Comparison of ENCODE assay signal across 10 cellular contexts in genomic region chr1:21263052-21263429, GRCh38. TPM values are rescaled to one million over a fixed set of nuclear protein-coding genes. Genes with fewer than 3 reads are reported as not detected.
DNase-seq lines count a peak whose midpoint lies in the region; ATAC-seq and TF ChIP-seq lines count a peak whose summit lies in the region.
"Had no signal": no experiment of that assay in that cellular context is flagged by ENCODE, and none has a peak within 500 bp of the region (broad histone marks: within the 10 kb centered on the region; RNA-seq: fewer than 3 reads in every experiment).

No MANE protein-coding gene starts in this region.

- peak overlapping the region; percentile 81 for H3K9ac ChIP-seq in skeletal muscle satellite cell (ENCODE audit: low read depth, low read length)

- no peak overlapping the region for H3K4me3 Mint-ChIP-seq in CD8-positive, alpha-beta T cell
- no peak overlapping the region for H3K4me3 Mint-ChIP-seq in activated B cell treated with CpG ODN at 0.5 μM for 24 hours

- H3K4me3 ChIP-seq in CD8-positive, alpha-beta T cell (ENCODE audit: low read depth, low read length), result no peak overlapping the region
- H3K4me3 ChIP-seq in skeletal muscle satellite cell (ENCODE audit: low read length), result no peak overlapping the region

- no peaks in the 10 kb centered on the region for H3K9me3 Mint-ChIP-seq in CD8-positive, alpha-beta T cell
- no peaks in the 10 kb centered on the region for H3K9me3 Mint-ChIP-seq in activated B cell treated with CpG ODN at 0.5 μM for 24 hours

- no peak for TF ChIP-seq CTCF in CD8-positive, alpha-beta T cell (IDR thresholded peaks at IDR 0.05)
- no peak for TF ChIP-seq CTCF in activated B cell treated with CpG ODN at 0.5 μM for 24 hours (IDR thresholded peaks at IDR 0.05)

- peaks cover 13% of the 10 kb centered on the region for H3K4me1 ChIP-seq in CD8-positive, alpha-beta T cell (ENCODE audit: insufficient read depth, low read length)
- peaks cover 24% of the 10 kb centered on the region for H3K4me1 ChIP-seq in skeletal muscle satellite cell (ENCODE audit: control insufficient read depth, insufficient read depth, low read length)

- H3K4me1 Mint-ChIP-seq in CD8-positive, alpha-beta T cell (ENCODE audit: low read depth), result peaks cover 25% of the 10 kb centered on the region
- H3K4me1 Mint-ChIP-seq in activated B cell treated with CpG ODN at 0.5 μM for 24 hours, result peaks cover 21% of the 10 kb centered on the region

- H3K27me3 ChIP-seq in CD8-positive, alpha-beta T cell (ENCODE audit: insufficient read depth, low read length), result no peaks in the 10 kb centered on the region
- no peaks in the 10 kb centered on the region for H3K27me3 ChIP-seq in layer of hippocampus (ENCODE audit: control insufficient read depth, insufficient read depth, low read length)
- H3K27me3 ChIP-seq in skeletal muscle satellite cell (ENCODE audit: control insufficient read depth, insufficient read depth, low read length), result no peaks in the 10 kb centered on the region

- peaks cover 68% of the 10 kb centered on the region for H3K36me3 Mint-ChIP-seq in CD8-positive, alpha-beta T cell
- H3K36me3 Mint-ChIP-seq in activated B cell treated with CpG ODN at 0.5 μM for 24 hours (ENCODE audit: low read depth), result peaks cover 87% of the 10 kb centered on the region

- H3K27me3 Mint-ChIP-seq in CD8-positive, alpha-beta T cell (ENCODE audit: low read depth), result no peaks in the 10 kb centered on the region
- no peaks in the 10 kb centered on the region for H3K27me3 Mint-ChIP-seq in activated B cell treated with CpG ODN at 0.5 μM for 24 hours

- DNase-seq in CD8-positive, alpha-beta T cell, result no peak
- DNase-seq in activated B cell treated with CpG ODN at 0.5 μM for 24 hours, result no peak
- DNase-seq: activated gamma-delta T cell treated with Interleukin-2 at 50 U/mL for 16 hours, DND-41 had no signal

- no peak for ATAC-seq in CD8-positive, alpha-beta T cell
- ATAC-seq in activated B cell treated with CpG ODN at 0.5 μM for 24 hours (ENCODE audit: low read depth), result no peak
- no peak for ATAC-seq in GM21381 (IDR thresholded peaks at IDR 0.05; ENCODE audit: unreplicated experiment)
- ATAC-seq in HG02938 (IDR thresholded peaks at IDR 0.05; ENCODE audit: unreplicated experiment), result no peak
- ATAC-seq in GM19467 (IDR thresholded peaks at IDR 0.05; ENCODE audit: unreplicated experiment), result no peak
- ATAC-seq in HG03175 (IDR thresholded peaks at IDR 0.05; ENCODE audit: unreplicated experiment), result no peak

- H3K9me3 ChIP-seq in CD8-positive, alpha-beta T cell (ENCODE audit: low read length), result no peaks in the 10 kb centered on the region
- H3K9me3 ChIP-seq in skeletal muscle satellite cell (replicated peaks; ENCODE audit: low read length), result no peaks in the 10 kb centered on the region

- intact Hi-C loops in CD8-positive, alpha-beta T cell (cut with DNase I, micrococcal nuclease), result no loop called here
- intact Hi-C loops in activated B cell treated with CpG ODN at 0.5 μM for 24 hours (cut with micrococcal nuclease), result no loop called here

- peak overlapping the region; percentile 75 for H3K4me2 ChIP-seq in skeletal muscle satellite cell (ENCODE audit: low read length)

- H3K27ac ChIP-seq in CD8-positive, alpha-beta T cell (ENCODE audit: low read depth, low read length), result no peak overlapping the region
- H3K27ac ChIP-seq in layer of hippocampus (ENCODE audit: low read depth, low read length), result peak overlapping the region; percentile 80

- POLR2A ChIA-PET in CD8-positive, alpha-beta T cell (lab: Charles Lee), result no interaction called here
- POLR2A ChIA-PET in activated B cell treated with CpG ODN at 0.5 μM for 24 hours (lab: Charles Lee), result no interaction called here

- CTCF ChIA-PET in CD8-positive, alpha-beta T cell (lab: Charles Lee), result no interaction called here
- CTCF ChIA-PET in activated B cell treated with CpG ODN at 0.5 μM for 24 hours (lab: Charles Lee), result no interaction called here

- peak overlapping the region; percentile 69 for H3K27ac Mint-ChIP-seq in CD8-positive, alpha-beta T cell
- peak overlapping the region; percentile 24 for H3K27ac Mint-ChIP-seq in activated B cell treated with CpG ODN at 0.5 μM for 24 hours

- H3K36me3 ChIP-seq in CD8-positive, alpha-beta T cell (ENCODE audit: insufficient read depth, low read length), result peaks cover 12% of the 10 kb centered on the region
- H3K36me3 ChIP-seq in skeletal muscle satellite cell (ENCODE audit: insufficient read depth, low read length), result peaks cover 27% of the 10 kb centered on the region

RNA-seq across cellular contexts. Expression of gene ECE1, which starts 27.2 kb away (rescaled TPM):
- 10 to 100 TPM; 55.0 to 56.0 TPM for total RNA-seq in CD8-positive, alpha-beta T cell
- total RNA-seq in activated B cell treated with CpG ODN at 0.5 μM for 24 hours, result 208 and 209 TPM in 2 replicates
- total RNA-seq in skeletal muscle satellite cell (2012; rRNA removed), result 40.4 and 63.6 TPM in 2 replicates
